38 cellular contexts compared by ENCODE assay signal in genomic region chr2:138007431-138007830, GRCh38. TPM values are rescaled to one million over a fixed set of nuclear protein-coding genes. Genes with fewer than 3 reads are reported as not detected.
"Had no signal": no experiment of that assay in that cellular context is flagged by ENCODE, and none has a peak within 500 bp of the region (broad histone marks: within the 10 kb centered on the region; RNA-seq: fewer than 3 reads in every experiment).

No MANE protein-coding gene starts in this region.

- ATAC-seq: activated naive CD4-positive, alpha-beta T cell treated with anti-CD3 and anti-CD28 coated beads, Interleukin-2, amount 50 U/mL, for 72 hours; activated naive CD8-positive, alpha-beta T cell treated with anti-CD3 and anti-CD28 coated beads, Interleukin-2, amount 50 U/mL, for 24 hours; activated T-cell treated with anti-CD3 and anti-CD28 coated beads, Interleukin-2, amount 50 U/mL, for 4 hours; activated T-cell treated with anti-CD3 and anti-CD28 coated beads, Interleukin-2, amount 50 U/mL, for 72 hours; activated T-helper 17 cell treated with anti-CD3 and anti-CD28 coated beads, Interleukin-2, amount 50 U/mL, for 72 hours; body of pancreas had no signal

- H3K27ac Mint-ChIP-seq: activated naive CD4-positive, alpha-beta T cell treated with anti-CD3 and anti-CD28 coated beads, Interleukin-2, amount 10 ng/mL, durations not matched to agents 7 days and 5 days; activated naive CD4-positive, alpha-beta T cell treated with anti-CD3 and anti-CD28 coated beads, Interleukin-2, amount 50 U/mL, for 24 hours; activated naive CD4-positive, alpha-beta T cell treated with anti-CD3 and anti-CD28 coated beads, Interleukin-2, amount 50 U/mL, for 72 hours; activated naive CD8-positive, alpha-beta T cell; activated naive CD8-positive, alpha-beta T cell treated with anti-CD3 and anti-CD28 coated beads, Interleukin-2, amount 50 U/mL, for 24 hours; activated T-cell treated with anti-CD3 and anti-CD28 coated beads, Interleukin-2, amount 50 U/mL, for 24 hours; activated T-cell treated with anti-CD3 and anti-CD28 coated beads, Interleukin-2, amount 50 U/mL, for 72 hours; activated T-helper 1 cell treated with anti-CD3 and anti-CD28 coated beads, Interleukin-12 subunit alpha, Interleukin-12 subunit beta, Interleukin-2, Interleukin-4 antibody, amounts not matched to agents 30 ng/mL and 10 ng/mL and 1 ng/mL, durations not matched to agents 14 hours and 24 hours and 36 hours; activated T-helper 17 cell treated with anti-CD3 and anti-CD28 coated beads, Interleukin-2, amount 50 U/mL, for 72 hours; activated T-helper 2 cell treated with anti-CD3 and anti-CD28 coated beads, Interferon-gamma antibody, Interleukin-2, Interleukin-4, amounts not matched to agents 10 μg/mL and 5 μg/mL and 100 μg/mL, durations not matched to agents 14 hours and 24 hours and 36 hours; brain had no signal

- H3K4me1 Mint-ChIP-seq: activated naive CD4-positive, alpha-beta T cell treated with anti-CD3 and anti-CD28 coated beads, Interleukin-2, amount 10 ng/mL, durations not matched to agents 7 days and 5 days; activated naive CD4-positive, alpha-beta T cell treated with anti-CD3 and anti-CD28 coated beads, Interleukin-2, amount 50 U/mL, for 24 hours; activated naive CD8-positive, alpha-beta T cell treated with anti-CD3 and anti-CD28 coated beads, Interleukin-2, amount 50 U/mL, for 24 hours; activated T-helper 17 cell treated with anti-CD3 and anti-CD28 coated beads, Interleukin-2, amount 50 U/mL, for 72 hours; central memory CD8-positive, alpha-beta T cell had no signal

- H3K36me3 Mint-ChIP-seq: activated naive CD4-positive, alpha-beta T cell treated with anti-CD3 and anti-CD28 coated beads, Interleukin-2, amount 10 ng/mL, durations not matched to agents 7 days and 5 days; activated naive CD4-positive, alpha-beta T cell treated with anti-CD3 and anti-CD28 coated beads, Interleukin-2, amount 50 U/mL, for 24 hours; activated naive CD4-positive, alpha-beta T cell treated with anti-CD3 and anti-CD28 coated beads, Interleukin-2, amount 50 U/mL, for 72 hours; activated naive CD8-positive, alpha-beta T cell; brain had no signal

- H3K36me3 ChIP-seq: adrenal gland, brain microvascular endothelial cell, breast epithelium, cardiac muscle cell had no signal

- H3K9me3 ChIP-seq: adrenal gland, ascending aorta, body of pancreas, breast epithelium had no signal

- H3K4me1 ChIP-seq: adrenal gland, ascending aorta, body of pancreas, breast epithelium had no signal

- H3K4me3 Mint-ChIP-seq: activated naive CD4-positive, alpha-beta T cell treated with anti-CD3 and anti-CD28 coated beads for 36 hours; activated naive CD4-positive, alpha-beta T cell treated with anti-CD3 and anti-CD28 coated beads, Interleukin-2, amount 10 ng/mL, durations not matched to agents 7 days and 5 days; activated naive CD4-positive, alpha-beta T cell treated with anti-CD3 and anti-CD28 coated beads, Interleukin-2, amount 50 U/mL, for 24 hours; activated naive CD8-positive, alpha-beta T cell; activated naive CD8-positive, alpha-beta T cell treated with anti-CD3 and anti-CD28 coated beads, Interleukin-2, amount 50 U/mL, for 24 hours; activated T-cell treated with anti-CD3 and anti-CD28 coated beads, Interleukin-2, amount 50 U/mL, for 24 hours; activated T-cell treated with anti-CD3 and anti-CD28 coated beads, Interleukin-2, amount 50 U/mL, for 4 hours; activated T-cell treated with anti-CD3 and anti-CD28 coated beads, Interleukin-2, amount 50 U/mL, for 72 hours; activated T-helper 1 cell treated with anti-CD3 and anti-CD28 coated beads, Interleukin-12 subunit alpha, Interleukin-12 subunit beta, Interleukin-2, Interleukin-4 antibody, amounts not matched to agents 30 ng/mL and 10 ng/mL and 1 ng/mL, durations not matched to agents 14 hours and 24 hours and 36 hours; activated T-helper 17 cell treated with anti-CD3 and anti-CD28 coated beads, Interleukin-2, amount 50 U/mL, for 72 hours; brain; central memory CD8-positive, alpha-beta T cell had no signal

- FAIRE-seq: astrocyte, bronchial epithelial cell had no signal

- H3K9me3 Mint-ChIP-seq: activated naive CD4-positive, alpha-beta T cell treated with anti-CD3 and anti-CD28 coated beads, Interleukin-2, amount 10 ng/mL, durations not matched to agents 7 days and 5 days; activated naive CD4-positive, alpha-beta T cell treated with anti-CD3 and anti-CD28 coated beads, Interleukin-2, amount 50 U/mL, for 24 hours; activated T-cell treated with anti-CD3 and anti-CD28 coated beads, Interleukin-2, amount 50 U/mL, for 24 hours; activated T-helper 1 cell treated with anti-CD3 and anti-CD28 coated beads, Interleukin-12 subunit alpha, Interleukin-12 subunit beta, Interleukin-2, Interleukin-4 antibody, amounts not matched to agents 30 ng/mL and 10 ng/mL and 1 ng/mL, durations not matched to agents 14 hours and 24 hours and 36 hours; activated T-helper 2 cell treated with anti-CD3 and anti-CD28 coated beads, Interferon-gamma antibody, Interleukin-2, Interleukin-4, amounts not matched to agents 10 μg/mL and 5 μg/mL and 100 μg/mL, durations not matched to agents 14 hours and 24 hours and 36 hours had no signal

- H3K4me3 ChIP-seq: adrenal gland, ascending aorta, body of pancreas, breast epithelium, cardiac muscle cell had no signal

- H3K27me3 Mint-ChIP-seq: activated naive CD4-positive, alpha-beta T cell treated with anti-CD3 and anti-CD28 coated beads, Interleukin-2, amount 10 ng/mL, durations not matched to agents 7 days and 5 days; activated naive CD4-positive, alpha-beta T cell treated with anti-CD3 and anti-CD28 coated beads, Interleukin-2, amount 50 U/mL, for 24 hours; activated naive CD8-positive, alpha-beta T cell; activated T-cell treated with anti-CD3 and anti-CD28 coated beads, Interleukin-2, amount 50 U/mL, for 24 hours; central memory CD8-positive, alpha-beta T cell had no signal

- H3K27me3 ChIP-seq: adrenal gland, ascending aorta, body of pancreas, brain microvascular endothelial cell, breast epithelium, cardiac muscle cell had no signal

- DNase-seq: activated effector memory CD4-positive, alpha-beta T cell treated with anti-CD3 and anti-CD28 coated beads, Interleukin-2, amount 50 U/mL, for 16 hours; activated effector memory CD4-positive, alpha-beta T cell treated with Interleukin-2 at 50 U/mL for 16 hours; activated gamma-delta T cell; activated gamma-delta T cell treated with Interleukin-2 at 50 U/mL for 16 hours; activated naive CD4-positive, alpha-beta T cell; activated naive CD4-positive, alpha-beta T cell treated with anti-CD3 and anti-CD28 coated beads for 36 hours; activated naive CD4-positive, alpha-beta T cell treated with anti-CD3 and anti-CD28 coated beads, Interleukin-2, amount 10 ng/mL, durations not matched to agents 7 days and 5 days; activated naive CD4-positive, alpha-beta T cell treated with anti-CD3 and anti-CD28 coated beads, Interleukin-2, amount 50 U/mL, for 16 hours; activated naive CD4-positive, alpha-beta T cell treated with Interleukin-2 at 50 U/mL for 16 hours; activated naive CD8-positive, alpha-beta T cell treated with anti-CD3 and anti-CD28 coated beads, Interleukin-2, amount 50 U/mL, for 24 hours; activated T-cell treated with anti-CD3 and anti-CD28 coated beads, Interleukin-2, amount 50 U/mL, for 1 hour; activated T-cell treated with anti-CD3 and anti-CD28 coated beads, Interleukin-2, amount 50 U/mL, for 24 hours; activated T-cell treated with anti-CD3 and anti-CD28 coated beads, Interleukin-2, amount 50 U/mL, for 4 hours; activated T-cell treated with anti-CD3 and anti-CD28 coated beads, Interleukin-2, amount 50 U/mL, for 48 hours; activated T-cell treated with anti-CD3 and anti-CD28 coated beads, Interleukin-2, amount 50 U/mL, for 72 hours; adrenal gland; amniotic stem cell; amygdala; anterior cingulate cortex; aorta; body of pancreas; brain microvascular endothelial cell; caudate nucleus; central memory CD4-positive, alpha-beta T cell; cerebellar nuclear complex had no signal

- H3K27ac ChIP-seq: adrenal gland, ascending aorta, body of pancreas, brain microvascular endothelial cell, breast epithelium, cardiac muscle cell had no signal

RNA-seq across cellular contexts. Expression of gene HNMT, which starts 43.2 kb away (rescaled TPM):
- total RNA-seq: activated naive CD4-positive, alpha-beta T cell treated with anti-CD3 and anti-CD28 coated beads for 36 hours; activated naive CD4-positive, alpha-beta T cell treated with anti-CD3 and anti-CD28 coated beads, Interleukin-2, amount 50 U/mL, for 72 hours; activated T-cell treated with anti-CD3 and anti-CD28 coated beads, Interleukin-2, amount 50 U/mL, for 4 hours; activated T-cell treated with anti-CD3 and anti-CD28 coated beads, Interleukin-2, amount 50 U/mL, for 72 hours; activated T-helper 1 cell treated with anti-CD3 and anti-CD28 coated beads, Interleukin-12 subunit alpha, Interleukin-12 subunit beta, Interleukin-2, Interleukin-4 antibody, amounts not matched to agents 30 ng/mL and 10 ng/mL and 1 ng/mL, durations not matched to agents 14 hours and 24 hours and 36 hours; activated T-helper 17 cell treated with anti-CD3 and anti-CD28 coated beads, Interleukin-2, amount 50 U/mL, for 72 hours; activated T-helper 2 cell treated with anti-CD3 and anti-CD28 coated beads, Interferon-gamma antibody, Interleukin-2, Interleukin-4, amounts not matched to agents 10 μg/mL and 5 μg/mL and 100 μg/mL, durations not matched to agents 14 hours and 24 hours and 36 hours had no signal
